13 cellular contexts compared by ENCODE assay signal in the genomic region with DNA sequence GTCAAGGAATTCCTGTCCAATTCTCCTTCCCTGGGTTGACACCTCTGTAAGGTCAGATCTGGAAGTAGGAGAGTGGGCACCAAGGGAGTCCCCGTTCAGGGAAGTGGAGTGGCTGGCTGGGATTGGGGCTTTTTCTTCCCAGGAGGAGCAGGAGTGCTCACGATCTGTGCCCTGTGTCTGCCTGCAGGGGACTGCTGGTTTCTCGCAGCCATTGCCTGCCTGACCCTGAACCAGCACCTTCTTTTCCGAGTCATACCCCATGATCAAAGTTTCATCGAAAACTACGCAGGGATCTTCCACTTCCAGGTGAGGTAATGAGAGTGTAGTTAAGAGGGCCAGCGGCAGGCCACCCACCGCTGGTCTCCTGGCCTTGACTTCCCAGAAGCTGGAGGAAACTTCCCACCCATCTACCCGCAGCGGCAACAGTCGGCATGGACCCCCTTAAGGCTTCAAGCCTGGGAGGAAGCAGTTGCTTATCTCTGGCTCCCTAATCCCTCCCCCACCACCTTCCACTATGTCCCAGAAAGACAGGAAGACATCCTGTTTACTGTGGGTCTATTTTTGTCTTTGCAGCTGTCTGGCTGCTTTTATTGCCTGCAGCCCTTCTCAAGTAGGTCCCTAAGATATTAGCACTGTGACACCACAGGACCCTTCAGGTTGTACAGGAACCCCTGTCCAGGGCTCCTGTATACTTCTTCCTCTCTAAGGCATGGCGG. TPM values are rescaled to one million over a fixed set of nuclear protein-coding genes. Genes with fewer than 3 reads are reported as not detected.
DNase-seq lines count a peak whose midpoint lies in the region; ATAC-seq and TF ChIP-seq lines count a peak whose summit lies in the region.
"Had no signal": no experiment of that assay in that cellular context is flagged by ENCODE, and none has a peak within 500 bp of the region (broad histone marks: within the 10 kb centered on the region; RNA-seq: fewer than 3 reads in every experiment).

No MANE protein-coding gene starts in this region.

- peak overlapping the region; percentile 62 for H3K27ac ChIP-seq in left ventricle myocardium inferior (replicated peaks)
- peak overlapping the region; percentile 11 for H3K27ac ChIP-seq in cingulate gyrus (ENCODE audit: low read depth, low read length)
- H3K27ac ChIP-seq in mesendoderm (ENCODE audit: low read depth, low read length) = no peak overlapping the region
- H3K27ac ChIP-seq: A549, adrenal gland had no signal

- no peak overlapping the region for H3K4me3 ChIP-seq in left ventricle myocardium inferior
- no peak overlapping the region for H3K4me3 ChIP-seq in mesendoderm (ENCODE audit: low read length)
- H3K4me3 ChIP-seq: A549, adrenal gland had no signal

- H3K79me1 ChIP-seq in mesendoderm (ENCODE audit: low read length) = no peaks in the 10 kb centered on the region

- DNase-seq in left ventricle myocardium inferior = no peak
- no peak for DNase-seq in Right ventricle myocardium inferior (ENCODE audit: missing footprints)
- DNase-seq in mesendoderm = peak; percentile 37
- DNase-seq in HuH-7 (ENCODE audit: low spot score) = no peak
- no peak for DNase-seq in amygdala (lab: John Stamatoyannopoulos, UW)
- DNase-seq in DMS 273 (lab: John Stamatoyannopoulos, UW; ENCODE audit: unreplicated experiment) = no peak
- DNase-seq: central memory CD4-positive, alpha-beta T cell; NCI-H226 had no signal

- peak overlapping the region; percentile 36 for H2BK5ac ChIP-seq in mesendoderm (ENCODE audit: low read length)

- no peak for TF ChIP-seq CTCF in left ventricle myocardium inferior (IDR thresholded peaks at IDR 0.05; ENCODE audit: borderline replicate concordance)

- H3K27me3 ChIP-seq in left ventricle myocardium inferior (ENCODE audit: low read depth) (no peaks in the 10 kb centered on the region), mesendoderm (ENCODE audit: insufficient read depth, low read length, poor library complexity) (no peaks in the 10 kb centered on the region)
- H3K27me3 ChIP-seq: adrenal gland had no signal

- H3K4ac ChIP-seq in mesendoderm (ENCODE audit: low read depth, low read length) = no peak overlapping the region

- no peak overlapping the region for H4K5ac ChIP-seq in mesendoderm (ENCODE audit: low read length)

- no peak overlapping the region for H2BK120ac ChIP-seq in mesendoderm (ENCODE audit: low read depth, low read length)

- no peak overlapping the region for H4K8ac ChIP-seq in mesendoderm (ENCODE audit: low read depth, low read length)

- H3K36me3 ChIP-seq in left ventricle myocardium inferior (no peaks in the 10 kb centered on the region), mesendoderm (ENCODE audit: control insufficient read depth, insufficient read depth, low read length) (no peaks in the 10 kb centered on the region)
- H3K36me3 ChIP-seq: adrenal gland had no signal

- H3K4me1 ChIP-seq in left ventricle myocardium inferior = peaks cover 40% of the 10 kb centered on the region
- H3K4me1 ChIP-seq in mesendoderm (ENCODE audit: control insufficient read depth, low read depth, low read length) = peaks cover 10% of the 10 kb centered on the region
- H3K4me1 ChIP-seq: A549, adrenal gland had no signal

- H3K9me3 ChIP-seq in left ventricle myocardium inferior (replicated peaks) = no peaks in the 10 kb centered on the region
- H3K9me3 ChIP-seq: A549, adrenal gland had no signal

- H2BK15ac ChIP-seq in mesendoderm (replicated peaks; ENCODE audit: low read depth) = no peak overlapping the region

- WGBS in mesendoderm (ENCODE audit: extremely low coverage, insufficient coverage, low lambda C conversion rate) = no CpG with 5 or more reads among the region's 12 CpGs

- no peaks in the 10 kb centered on the region for H3K79me2 ChIP-seq in mesendoderm (ENCODE audit: control insufficient read depth, insufficient read depth, low read length)

- intact Hi-C loops in left ventricle myocardium inferior (cut with micrococcal nuclease) = no loop called here
- intact Hi-C loops in Right ventricle myocardium inferior (cut with DNase I) = loop anchor here (5.0 kb wide), 1 partner anchor 114 kb away; the partner anchor contains the start of genes GANC and TMEM87A

- H3K9ac ChIP-seq in mesendoderm (ENCODE audit: low read length) = peak overlapping the region; percentile 10

- no peak overlapping the region for H3K4me2 ChIP-seq in mesendoderm (ENCODE audit: low read length)
- H3K4me2 ChIP-seq: A549 had no signal

- H3K56ac ChIP-seq in mesendoderm (ENCODE audit: low read length) = peak overlapping the region; percentile 68

- no peak for ATAC-seq in Right ventricle myocardium inferior
- ATAC-seq in GM21786 (IDR thresholded peaks at IDR 0.05; ENCODE audit: unreplicated experiment) = no peak
- ATAC-seq: activated CD4-positive, CD25-positive, alpha-beta regulatory T cell treated with anti-CD3 and anti-CD28 coated beads, Interleukin-2, amount 50 U/mL, for 24 hours had no signal

- H3K18ac ChIP-seq in mesendoderm (ENCODE audit: low read length) = no peak overlapping the region

- H2AK5ac ChIP-seq in mesendoderm (ENCODE audit: low read length) = no peak overlapping the region

- no peak overlapping the region for H3K23ac ChIP-seq in mesendoderm (ENCODE audit: low read length)

RNA-seq across cellular contexts. Expression of gene CAPN3, which starts 26.8 kb away (rescaled TPM):
- total RNA-seq in left ventricle myocardium inferior (6.0 TPM), Right ventricle myocardium inferior (3.4 TPM)
- polyA plus RNA-seq in mesendoderm (2013, experiment 1 of 2) = 0.29 TPM
- polyA plus RNA-seq in mesendoderm (2013, experiment 2 of 2) = 0.36 TPM
